2 cellular contexts compared by ENCODE assay signal in the genomic region with DNA sequence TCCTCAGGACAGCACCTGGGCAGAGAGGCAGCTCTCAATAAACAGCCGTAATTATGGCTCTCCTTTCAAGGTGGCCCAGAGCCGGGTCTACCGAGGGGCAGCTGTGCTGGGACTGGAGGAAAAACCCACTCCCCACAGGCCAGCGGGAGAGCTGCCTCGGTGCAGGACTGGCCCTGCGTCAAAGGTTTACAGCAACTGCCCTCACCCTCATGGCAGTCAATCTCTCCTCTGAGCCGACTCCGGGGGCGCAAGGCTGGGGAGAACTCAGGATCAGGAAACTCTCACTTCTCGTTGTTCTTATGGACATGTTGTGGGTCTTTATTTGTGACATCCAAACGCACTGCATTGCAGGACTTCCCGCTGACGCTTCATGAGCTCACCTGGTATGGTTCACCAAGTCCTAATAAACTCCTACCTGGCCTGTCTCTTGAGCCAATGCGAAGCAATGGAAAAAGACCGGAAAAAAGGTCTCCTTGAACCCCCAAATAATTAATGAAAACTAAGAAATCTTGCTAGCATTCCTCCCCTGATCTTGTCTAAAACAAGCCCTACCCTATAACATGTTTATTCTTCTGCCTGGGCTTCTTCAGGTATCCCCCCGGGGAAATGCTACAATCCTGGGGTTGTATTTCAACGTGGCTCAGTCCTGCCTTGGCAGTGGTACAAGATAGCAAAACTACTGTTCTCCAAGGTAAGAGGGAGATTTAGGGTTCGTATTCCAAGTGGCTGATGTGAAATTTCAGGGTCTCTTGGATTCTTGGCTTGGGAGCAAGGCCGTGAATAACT.
TF ChIP-seq lines count a peak whose summit lies in the region.

No MANE protein-coding gene starts in this region.

TF ChIP-seq in GM23338, 12 proteins besides CTCF, POLR2A, EP300 and RAD21:
- TF ChIP-seq, protein P1, sequence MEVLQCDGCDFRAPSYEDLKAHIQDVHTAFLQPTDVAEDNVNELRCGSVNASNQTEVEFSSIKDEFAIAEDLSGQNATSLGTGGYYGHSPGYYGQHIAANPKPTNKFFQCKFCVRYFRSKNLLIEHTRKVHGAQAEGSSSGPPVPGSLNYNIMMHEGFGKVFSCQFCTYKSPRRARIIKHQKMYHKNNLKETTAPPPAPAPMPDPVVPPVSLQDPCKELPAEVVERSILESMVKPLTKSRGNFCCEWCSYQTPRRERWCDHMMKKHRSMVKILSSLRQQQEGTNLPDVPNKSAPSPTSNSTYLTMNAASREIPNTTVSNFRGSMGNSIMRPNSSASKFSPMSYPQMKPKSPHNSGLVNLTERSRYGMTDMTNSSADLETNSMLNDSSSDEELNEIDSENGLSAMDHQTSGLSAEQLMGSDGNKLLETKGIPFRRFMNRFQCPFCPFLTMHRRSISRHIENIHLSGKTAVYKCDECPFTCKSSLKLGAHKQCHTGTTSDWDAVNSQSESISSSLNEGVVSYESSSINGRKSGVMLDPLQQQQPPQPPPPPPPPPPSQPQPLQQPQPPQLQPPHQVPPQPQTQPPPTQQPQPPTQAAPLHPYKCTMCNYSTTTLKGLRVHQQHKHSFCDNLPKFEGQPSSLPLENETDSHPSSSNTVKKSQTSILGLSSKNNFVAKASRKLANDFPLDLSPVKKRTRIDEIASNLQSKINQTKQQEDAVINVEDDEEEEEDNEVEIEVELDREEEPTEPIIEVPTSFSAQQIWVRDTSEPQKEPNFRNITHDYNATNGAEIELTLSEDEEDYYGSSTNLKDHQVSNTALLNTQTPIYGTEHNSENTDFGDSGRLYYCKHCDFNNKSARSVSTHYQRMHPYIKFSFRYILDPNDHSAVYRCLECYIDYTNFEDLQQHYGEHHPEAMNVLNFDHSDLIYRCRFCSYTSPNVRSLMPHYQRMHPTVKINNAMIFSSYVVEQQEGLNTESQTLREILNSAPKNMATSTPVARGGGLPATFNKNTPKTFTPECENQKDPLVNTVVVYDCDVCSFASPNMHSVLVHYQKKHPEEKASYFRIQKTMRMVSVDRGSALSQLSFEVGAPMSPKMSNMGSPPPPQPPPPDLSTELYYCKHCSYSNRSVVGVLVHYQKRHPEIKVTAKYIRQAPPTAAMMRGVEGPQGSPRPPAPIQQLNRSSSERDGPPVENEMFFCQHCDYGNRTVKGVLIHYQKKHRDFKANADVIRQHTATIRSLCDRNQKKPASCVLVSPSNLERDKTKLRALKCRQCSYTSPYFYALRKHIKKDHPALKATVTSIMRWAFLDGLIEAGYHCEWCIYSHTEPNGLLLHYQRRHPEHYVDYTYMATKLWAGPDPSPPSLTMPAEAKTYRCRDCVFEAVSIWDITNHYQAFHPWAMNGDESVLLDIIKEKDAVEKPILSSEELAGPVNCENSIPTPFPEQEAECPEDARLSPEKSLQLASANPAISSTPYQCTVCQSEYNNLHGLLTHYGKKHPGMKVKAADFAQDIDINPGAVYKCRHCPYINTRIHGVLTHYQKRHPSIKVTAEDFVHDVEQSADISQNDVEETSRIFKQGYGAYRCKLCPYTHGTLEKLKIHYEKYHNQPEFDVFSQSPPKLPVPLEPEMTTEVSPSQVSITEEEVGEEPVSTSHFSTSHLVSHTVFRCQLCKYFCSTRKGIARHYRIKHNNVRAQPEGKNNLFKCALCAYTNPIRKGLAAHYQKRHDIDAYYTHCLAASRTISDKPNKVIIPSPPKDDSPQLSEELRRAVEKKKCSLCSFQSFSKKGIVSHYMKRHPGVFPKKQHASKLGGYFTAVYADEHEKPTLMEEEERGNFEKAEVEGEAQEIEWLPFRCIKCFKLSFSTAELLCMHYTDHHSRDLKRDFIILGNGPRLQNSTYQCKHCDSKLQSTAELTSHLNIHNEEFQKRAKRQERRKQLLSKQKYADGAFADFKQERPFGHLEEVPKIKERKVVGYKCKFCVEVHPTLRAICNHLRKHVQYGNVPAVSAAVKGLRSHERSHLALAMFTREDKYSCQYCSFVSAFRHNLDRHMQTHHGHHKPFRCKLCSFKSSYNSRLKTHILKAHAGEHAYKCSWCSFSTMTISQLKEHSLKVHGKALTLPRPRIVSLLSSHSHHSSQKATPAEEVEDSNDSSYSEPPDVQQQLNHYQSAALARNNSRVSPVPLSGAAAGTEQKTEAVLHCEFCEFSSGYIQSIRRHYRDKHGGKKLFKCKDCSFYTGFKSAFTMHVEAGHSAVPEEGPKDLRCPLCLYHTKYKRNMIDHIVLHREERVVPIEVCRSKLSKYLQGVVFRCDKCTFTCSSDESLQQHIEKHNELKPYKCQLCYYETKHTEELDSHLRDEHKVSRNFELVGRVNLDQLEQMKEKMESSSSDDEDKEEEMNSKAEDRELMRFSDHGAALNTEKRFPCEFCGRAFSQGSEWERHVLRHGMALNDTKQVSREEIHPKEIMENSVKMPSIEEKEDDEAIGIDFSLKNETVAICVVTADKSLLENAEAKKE (CRISPR knock-in tag; IDR thresholded peaks at IDR 0.05) = no peak
- TF ChIP-seq ZNF331 (CRISPR knock-in tag; IDR thresholded peaks at IDR 0.05; ENCODE audit: low read depth) = no peak
- no peak for TF ChIP-seq JUNB (IDR thresholded peaks at IDR 0.05; ENCODE audit: unreplicated experiment)
- no peak for TF ChIP-seq ZNF114 (CRISPR knock-in tag; IDR thresholded peaks at IDR 0.05)
- TF ChIP-seq EZH2 (IDR thresholded peaks at IDR 0.05; ENCODE audit: low read depth, unreplicated experiment) = no peak
- TF ChIP-seq, protein P2, sequence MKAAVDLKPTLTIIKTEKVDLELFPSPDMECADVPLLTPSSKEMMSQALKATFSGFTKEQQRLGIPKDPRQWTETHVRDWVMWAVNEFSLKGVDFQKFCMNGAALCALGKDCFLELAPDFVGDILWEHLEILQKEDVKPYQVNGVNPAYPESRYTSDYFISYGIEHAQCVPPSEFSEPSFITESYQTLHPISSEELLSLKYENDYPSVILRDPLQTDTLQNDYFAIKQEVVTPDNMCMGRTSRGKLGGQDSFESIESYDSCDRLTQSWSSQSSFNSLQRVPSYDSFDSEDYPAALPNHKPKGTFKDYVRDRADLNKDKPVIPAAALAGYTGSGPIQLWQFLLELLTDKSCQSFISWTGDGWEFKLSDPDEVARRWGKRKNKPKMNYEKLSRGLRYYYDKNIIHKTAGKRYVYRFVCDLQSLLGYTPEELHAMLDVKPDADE (IDR thresholded peaks at IDR 0.05) = no peak
- TF ChIP-seq CREB1 (CRISPR knock-in tag; IDR thresholded peaks at IDR 0.05; ENCODE audit: low read depth) = no peak

TF ChIP-seq in K562, 482 proteins besides CTCF, POLR2A, EP300 and RAD21:
- TF ChIP-seq, protein P3, sequence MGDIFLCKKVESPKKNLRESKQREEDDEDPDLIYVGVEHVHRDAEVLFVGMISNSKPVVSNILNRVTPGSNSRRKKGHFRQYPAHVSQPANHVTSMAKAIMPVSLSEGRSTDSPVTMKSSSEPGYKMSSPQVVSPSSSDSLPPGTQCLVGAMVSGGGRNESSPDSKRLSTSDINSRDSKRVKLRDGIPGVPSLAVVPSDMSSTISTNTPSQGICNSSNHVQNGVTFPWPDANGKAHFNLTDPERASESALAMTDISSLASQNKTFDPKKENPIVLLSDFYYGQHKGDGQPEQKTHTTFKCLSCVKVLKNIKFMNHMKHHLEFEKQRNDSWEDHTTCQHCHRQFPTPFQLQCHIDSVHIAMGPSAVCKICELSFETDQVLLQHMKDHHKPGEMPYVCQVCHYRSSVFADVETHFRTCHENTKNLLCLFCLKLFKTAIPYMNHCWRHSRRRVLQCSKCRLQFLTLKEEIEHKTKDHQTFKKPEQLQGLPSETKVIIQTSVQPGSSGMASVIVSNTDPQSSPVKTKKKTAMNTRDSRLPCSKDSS (IDR thresholded peaks at IDR 0.05; ENCODE audit: low read depth, partially characterized antibody) = no peak
- TF ChIP-seq, protein P4, sequence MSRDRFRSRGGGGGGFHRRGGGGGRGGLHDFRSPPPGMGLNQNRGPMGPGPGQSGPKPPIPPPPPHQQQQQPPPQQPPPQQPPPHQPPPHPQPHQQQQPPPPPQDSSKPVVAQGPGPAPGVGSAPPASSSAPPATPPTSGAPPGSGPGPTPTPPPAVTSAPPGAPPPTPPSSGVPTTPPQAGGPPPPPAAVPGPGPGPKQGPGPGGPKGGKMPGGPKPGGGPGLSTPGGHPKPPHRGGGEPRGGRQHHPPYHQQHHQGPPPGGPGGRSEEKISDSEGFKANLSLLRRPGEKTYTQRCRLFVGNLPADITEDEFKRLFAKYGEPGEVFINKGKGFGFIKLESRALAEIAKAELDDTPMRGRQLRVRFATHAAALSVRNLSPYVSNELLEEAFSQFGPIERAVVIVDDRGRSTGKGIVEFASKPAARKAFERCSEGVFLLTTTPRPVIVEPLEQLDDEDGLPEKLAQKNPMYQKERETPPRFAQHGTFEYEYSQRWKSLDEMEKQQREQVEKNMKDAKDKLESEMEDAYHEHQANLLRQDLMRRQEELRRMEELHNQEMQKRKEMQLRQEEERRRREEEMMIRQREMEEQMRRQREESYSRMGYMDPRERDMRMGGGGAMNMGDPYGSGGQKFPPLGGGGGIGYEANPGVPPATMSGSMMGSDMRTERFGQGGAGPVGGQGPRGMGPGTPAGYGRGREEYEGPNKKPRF (IDR thresholded peaks at IDR 0.05; ENCODE audit: low read depth, low read length) = no peak
- TF ChIP-seq RNF2 (IDR thresholded peaks at IDR 0.05) = no peak
- no peak for TF ChIP-seq BMI1 (IDR thresholded peaks at IDR 0.05; ENCODE audit: low read length)
- TF ChIP-seq, protein P5, sequence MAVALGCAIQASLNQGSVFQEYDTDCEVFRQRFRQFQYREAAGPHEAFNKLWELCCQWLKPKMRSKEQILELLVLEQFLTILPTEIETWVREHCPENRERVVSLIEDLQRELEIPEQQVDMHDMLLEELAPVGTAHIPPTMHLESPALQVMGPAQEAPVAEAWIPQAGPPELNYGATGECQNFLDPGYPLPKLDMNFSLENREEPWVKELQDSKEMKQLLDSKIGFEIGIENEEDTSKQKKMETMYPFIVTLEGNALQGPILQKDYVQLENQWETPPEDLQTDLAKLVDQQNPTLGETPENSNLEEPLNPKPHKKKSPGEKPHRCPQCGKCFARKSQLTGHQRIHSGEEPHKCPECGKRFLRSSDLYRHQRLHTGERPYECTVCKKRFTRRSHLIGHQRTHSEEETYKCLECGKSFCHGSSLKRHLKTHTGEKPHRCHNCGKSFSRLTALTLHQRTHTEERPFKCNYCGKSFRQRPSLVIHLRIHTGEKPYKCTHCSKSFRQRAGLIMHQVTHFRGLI (CRISPR knock-in tag; IDR thresholded peaks at IDR 0.05) = no peak
- TF ChIP-seq MED1 (CRISPR knock-in tag; IDR thresholded peaks at IDR 0.05; ENCODE audit: borderline replicate concordance) = no peak
- TF ChIP-seq ZNF324 (CRISPR knock-in tag; IDR thresholded peaks at IDR 0.05) = no peak
- TF ChIP-seq PHF20 (IDR thresholded peaks at IDR 0.05; ENCODE audit: partially characterized antibody) = no peak
- TF ChIP-seq NCOA6 (IDR thresholded peaks at IDR 0.05) = no peak
- TF ChIP-seq ZNF165 (CRISPR knock-in tag; IDR thresholded peaks at IDR 0.05; ENCODE audit: borderline replicate concordance) = no peak
- TF ChIP-seq RCOR1 (IDR thresholded peaks at IDR 0.05; ENCODE audit: borderline replicate concordance in 1 of 2, low read depth in 2 of 2, low read length in 2 of 2) = no peak
- TF ChIP-seq ZNF76 (CRISPR knock-in tag; IDR thresholded peaks at IDR 0.05; ENCODE audit: borderline replicate concordance) = no peak
- no peak for TF ChIP-seq YBX1 (IDR thresholded peaks at IDR 0.05)
- no peak for TF ChIP-seq CEBPG (CRISPR knock-in tag; IDR thresholded peaks at IDR 0.05)
- TF ChIP-seq CEBPG (tag; conservative IDR thresholded peaks at IDR 0.05 in 1 of 2, IDR thresholded peaks at IDR 0.05 in 1 of 2) = no peak
- TF ChIP-seq, protein P6, sequence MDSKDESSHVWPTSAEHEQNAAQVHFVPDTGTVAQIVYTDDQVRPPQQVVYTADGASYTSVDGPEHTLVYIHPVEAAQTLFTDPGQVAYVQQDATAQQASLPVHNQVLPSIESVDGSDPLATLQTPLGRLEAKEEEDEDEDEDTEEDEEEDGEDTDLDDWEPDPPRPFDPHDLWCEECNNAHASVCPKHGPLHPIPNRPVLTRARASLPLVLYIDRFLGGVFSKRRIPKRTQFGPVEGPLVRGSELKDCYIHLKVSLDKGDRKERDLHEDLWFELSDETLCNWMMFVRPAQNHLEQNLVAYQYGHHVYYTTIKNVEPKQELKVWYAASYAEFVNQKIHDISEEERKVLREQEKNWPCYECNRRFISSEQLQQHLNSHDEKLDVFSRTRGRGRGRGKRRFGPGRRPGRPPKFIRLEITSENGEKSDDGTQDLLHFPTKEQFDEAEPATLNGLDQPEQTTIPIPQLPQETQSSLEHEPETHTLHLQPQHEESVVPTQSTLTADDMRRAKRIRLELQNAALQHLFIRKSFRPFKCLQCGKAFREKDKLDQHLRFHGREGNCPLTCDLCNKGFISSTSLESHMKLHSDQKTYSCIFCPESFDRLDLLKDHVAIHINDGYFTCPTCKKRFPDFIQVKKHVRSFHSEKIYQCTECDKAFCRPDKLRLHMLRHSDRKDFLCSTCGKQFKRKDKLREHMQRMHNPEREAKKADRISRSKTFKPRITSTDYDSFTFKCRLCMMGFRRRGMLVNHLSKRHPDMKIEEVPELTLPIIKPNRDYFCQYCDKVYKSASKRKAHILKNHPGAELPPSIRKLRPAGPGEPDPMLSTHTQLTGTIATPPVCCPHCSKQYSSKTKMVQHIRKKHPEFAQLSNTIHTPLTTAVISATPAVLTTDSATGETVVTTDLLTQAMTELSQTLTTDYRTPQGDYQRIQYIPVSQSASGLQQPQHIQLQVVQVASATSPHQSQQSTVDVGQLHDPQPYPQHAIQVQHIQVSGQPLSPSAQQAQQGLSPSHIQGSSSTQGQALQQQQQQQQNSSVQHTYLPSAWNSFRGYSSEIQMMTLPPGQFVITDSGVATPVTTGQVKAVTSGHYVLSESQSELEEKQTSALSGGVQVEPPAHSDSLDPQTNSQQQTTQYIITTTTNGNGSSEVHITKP (IDR thresholded peaks at IDR 0.05; ENCODE audit: partially characterized antibody) = no peak
- no peak for TF ChIP-seq CBX5 (IDR thresholded peaks at IDR 0.05; ENCODE audit: borderline replicate concordance, low read depth)
